8 cellular contexts compared by ENCODE assay signal in genomic region chr14:54622189-54622958, GRCh38. TPM values are rescaled to one million over a fixed set of nuclear protein-coding genes. Genes with fewer than 3 reads are reported as not detected.
DNase-seq lines count a peak whose midpoint lies in the region; ATAC-seq lines count a peak whose summit lies in the region.

No MANE protein-coding gene starts in this region.

- peaks cover 2% of the 10 kb centered on the region for H3K4me1 ChIP-seq in mesendoderm (ENCODE audit: control insufficient read depth, low read depth, low read length)

- no CpG with 5 or more reads among the region's 9 CpGs for WGBS in mesendoderm (ENCODE audit: extremely low coverage, insufficient coverage, low lambda C conversion rate)

- H3K27ac Mint-ChIP-seq in stimulated activated effector memory CD8-positive, alpha-beta T cell treated with anti-CD3 and anti-CD28 coated beads, Interleukin-12 subunit alpha, Interleukin-12 subunit beta, amount 100 ng/mL, for 72 hours = peak overlapping the region; percentile 26
- H3K27ac Mint-ChIP-seq in effector memory CD8-positive, alpha-beta T cell = no peak overlapping the region

- no peak overlapping the region for H2BK15ac ChIP-seq in mesendoderm (replicated peaks; ENCODE audit: low read depth)

- ATAC-seq in HG03025 (IDR thresholded peaks at IDR 0.05; ENCODE audit: low FRiP score, unreplicated experiment) = peak; percentile 86
- ATAC-seq in stimulated activated effector memory CD8-positive, alpha-beta T cell treated with anti-CD3 and anti-CD28 coated beads, Interleukin-12 subunit alpha, Interleukin-12 subunit beta, amount 100 ng/mL, for 72 hours = peak; percentile 93
- ATAC-seq in effector memory CD8-positive, alpha-beta T cell (replicated peaks) = no peak

- H3K9me3 Mint-ChIP-seq in stimulated activated effector memory CD8-positive, alpha-beta T cell treated with anti-CD3 and anti-CD28 coated beads, Interleukin-12 subunit alpha, Interleukin-12 subunit beta, amount 100 ng/mL, for 72 hours = no peaks in the 10 kb centered on the region
- no peaks in the 10 kb centered on the region for H3K9me3 Mint-ChIP-seq in effector memory CD8-positive, alpha-beta T cell

- H3K27me3 Mint-ChIP-seq in effector memory CD8-positive, alpha-beta T cell = peaks cover 0 to 4% of the 10 kb centered on the region in 2 donors

- peaks cover 7% of the 10 kb centered on the region for H3K79me1 ChIP-seq in mesendoderm (ENCODE audit: low read length)

- no peak overlapping the region for H2BK120ac ChIP-seq in mesendoderm (ENCODE audit: low read depth, low read length)

- no peak overlapping the region for H3K23ac ChIP-seq in mesendoderm (ENCODE audit: low read length)

- no peak overlapping the region for H3K4me2 ChIP-seq in mesendoderm (ENCODE audit: low read length)

- H3K4me1 Mint-ChIP-seq in stimulated activated effector memory CD8-positive, alpha-beta T cell treated with anti-CD3 and anti-CD28 coated beads, Interleukin-12 subunit alpha, Interleukin-12 subunit beta, amount 100 ng/mL, for 72 hours = peaks cover 18% of the 10 kb centered on the region
- peaks cover 7% of the 10 kb centered on the region in 2 donors for H3K4me1 Mint-ChIP-seq in effector memory CD8-positive, alpha-beta T cell (ENCODE audit: low read depth in 2 of 2)

- no peak overlapping the region for H3K4ac ChIP-seq in mesendoderm (ENCODE audit: low read depth, low read length)

- no peak overlapping the region for H3K18ac ChIP-seq in mesendoderm (ENCODE audit: low read length)

- H3K36me3 Mint-ChIP-seq in stimulated activated effector memory CD8-positive, alpha-beta T cell treated with anti-CD3 and anti-CD28 coated beads, Interleukin-12 subunit alpha, Interleukin-12 subunit beta, amount 100 ng/mL, for 72 hours = no peaks in the 10 kb centered on the region
- H3K36me3 Mint-ChIP-seq in effector memory CD8-positive, alpha-beta T cell (ENCODE audit: insufficient read depth) = peaks cover 4% of the 10 kb centered on the region

- H2BK5ac ChIP-seq in mesendoderm (ENCODE audit: low read length) = no peak overlapping the region

- H3K4me3 ChIP-seq in mesendoderm (ENCODE audit: low read length) = no peak overlapping the region

- no peak overlapping the region for H2AK5ac ChIP-seq in mesendoderm (ENCODE audit: low read length)

- H3K27me3 ChIP-seq in mesendoderm (ENCODE audit: insufficient read depth, low read length, poor library complexity) = no peaks in the 10 kb centered on the region

- H4K8ac ChIP-seq in mesendoderm (ENCODE audit: low read depth, low read length) = no peak overlapping the region

- no peak overlapping the region for H3K9ac ChIP-seq in mesendoderm (ENCODE audit: low read length)

- H3K56ac ChIP-seq in mesendoderm (ENCODE audit: low read length) = no peak overlapping the region

- no peak overlapping the region for H4K5ac ChIP-seq in mesendoderm (ENCODE audit: low read length)

- DNase-seq in activated T-cell treated with anti-CD3 and anti-CD28 coated beads for 24 hours (ENCODE audit: low read depth) (peak; percentile 34), activated T-cell treated with anti-CD3 and anti-CD28 coated beads for 4 hours (no peak), mesendoderm (no peak), middle frontal gyrus (ENCODE audit: extremely low spot score, low spot score) (no peak)
- DNase-seq in activated CD8-positive, alpha-beta memory T cell treated with anti-CD3 and anti-CD28 coated beads, Interleukin-2, amount 50 U/mL, for 48 hours = peak; percentile 69
- DNase-seq in stimulated activated effector memory CD8-positive, alpha-beta T cell treated with anti-CD3 and anti-CD28 coated beads, Interleukin-12 subunit alpha, Interleukin-12 subunit beta, amount 100 ng/mL, for 72 hours (ENCODE audit: low spot score in 2 of 2) = peak in 1 of 2 donors; percentile 63
- DNase-seq in effector memory CD8-positive, alpha-beta T cell = no peak

- H3K27ac ChIP-seq in mesendoderm (ENCODE audit: low read depth, low read length) = no peak overlapping the region

- peaks cover 5% of the 10 kb centered on the region for H3K79me2 ChIP-seq in mesendoderm (ENCODE audit: control insufficient read depth, insufficient read depth, low read length)

- H3K4me3 Mint-ChIP-seq in stimulated activated effector memory CD8-positive, alpha-beta T cell treated with anti-CD3 and anti-CD28 coated beads, Interleukin-12 subunit alpha, Interleukin-12 subunit beta, amount 100 ng/mL, for 72 hours = no peak overlapping the region
- no peak overlapping the region for H3K4me3 Mint-ChIP-seq in effector memory CD8-positive, alpha-beta T cell

- H3K36me3 ChIP-seq in mesendoderm (ENCODE audit: control insufficient read depth, insufficient read depth, low read length) = no peaks in the 10 kb centered on the region

RNA-seq across cellular contexts. Expression of gene SAMD4A, which starts 55.4 kb away (rescaled TPM):
- 20.2 TPM for polyA plus RNA-seq in mesendoderm (2013, experiment 1 of 2)
- polyA plus RNA-seq in mesendoderm (2013, experiment 2 of 2) = 20.1 TPM

Comparison
In these comparisons a context has a peak if more than half of its experiments do, and no peak if none do; other contexts are left out.
1. DNase-seq: peak in activated T-cell treated with anti-CD3 and anti-CD28 coated beads for 24 hours (single experiment) and activated CD8-positive, alpha-beta memory T cell treated with anti-CD3 and anti-CD28 coated beads, Interleukin-2, amount 50 U/mL, for 48 hours (single experiment); none in activated T-cell treated with anti-CD3 and anti-CD28 coated beads for 4 hours (single experiment), mesendoderm (single experiment), effector memory CD8-positive, alpha-beta T cell (0 of 3) and middle frontal gyrus (single experiment).